In genomic region chr14:67571275-67571990, GRCh38 we compare ENCODE assay signal across 8 cellular contexts. TPM values are rescaled to one million over a fixed set of nuclear protein-coding genes. Genes with fewer than 3 reads are reported as not detected.
A peak's percentile ranks its signal among the peaks of the same experiment; 100 is the strongest.
DNase-seq lines count a peak whose midpoint lies in the region; ATAC-seq, FAIRE-seq and TF ChIP-seq lines count a peak whose summit lies in the region.

No MANE protein-coding gene starts in this region.

- in situ Hi-C loops in KBM-7 (cut with MboI; ENCODE audit: low pct_unique_long_range_greater_than_20kb, low sequenced_read_pairs), result no loop called here

- H3K36me3 ChIP-seq in SJSA1, result no peaks in the 10 kb centered on the region
- H3K36me3 ChIP-seq in upper lobe of right lung, result no peaks in the 10 kb centered on the region

- ATAC-seq in upper lobe of right lung, result peak; percentile 82

- H3K9me3 ChIP-seq in SJSA1 (replicated peaks) (no peaks in the 10 kb centered on the region), upper lobe of right lung (no peaks in the 10 kb centered on the region)

- TF ChIP-seq POLR2A in GM12891 (IDR thresholded peaks at IDR 0.05; ENCODE audit: low read depth, low read length), result no peak

- H3K4me3 ChIP-seq in SJSA1 (no peak overlapping the region), upper lobe of right lung (no peak overlapping the region)

- H3K27me3 ChIP-seq in SJSA1 (replicated peaks), result no peaks in the 10 kb centered on the region
- no peaks in the 10 kb centered on the region for H3K27me3 ChIP-seq in upper lobe of right lung

- FAIRE-seq in GM12891 (lab: Jason Lieb, UNC), result peak; percentile 94

- H3K4me1 ChIP-seq in SJSA1 (replicated peaks), result no peaks in the 10 kb centered on the region
- H3K4me1 ChIP-seq in upper lobe of right lung, result no peaks in the 10 kb centered on the region

- H3K27ac ChIP-seq in SJSA1 (no peak overlapping the region), upper lobe of right lung (no peak overlapping the region)

- intact Hi-C loops in posterior vena cava (cut with DNase I) (loop anchor here in 1 of 2 donors (5.0 kb wide), 2 partner anchors 44 to 144 kb away; no protein-coding TSS in a partner anchor), upper lobe of right lung (cut with DNase I) (no loop called here)

- DNase-seq in A172 (ENCODE audit: low spot score) (peak; percentile 18), GM12891 (ENCODE audit: insufficient read length, low spot score) (peak; percentile 72), KBM-7 (peak; percentile 60), SJSA1 (ENCODE audit: low read depth in 1 of 2, low spot score in 2 of 2) (peak; percentile 20 to 50), glomerular endothelial cell (ENCODE audit: extremely low read depth, low read depth, low spot score) (peak; percentile 16), posterior vena cava (ENCODE audit: low spot score) (peak; percentile 86), upper lobe of right lung (peak; percentile 81)
- peak; percentile 7 to 58 (median 45) for DNase-seq in activated naive CD4-positive, alpha-beta T cell (lab: John Stamatoyannopoulos, UW)

- peak; percentile 85 for TF ChIP-seq CTCF in upper lobe of right lung (IDR thresholded peaks at IDR 0.05)

TF ChIP-seq in GM12891, 5 proteins besides CTCF, POLR2A, EP300 and RAD21:
- no peak for TF ChIP-seq SPI1 (IDR thresholded peaks at IDR 0.05; ENCODE audit: low read depth, low read length)
- TF ChIP-seq TAF1 (IDR thresholded peaks at IDR 0.05; ENCODE audit: low read depth, low read length), result no peak
- TF ChIP-seq POLR2AphosphoS5 (IDR thresholded peaks at IDR 0.05; ENCODE audit: low read depth, low read length), result no peak
- TF ChIP-seq POU2F2 (IDR thresholded peaks at IDR 0.05; ENCODE audit: low read depth, low read length), result no peak
- no peak for TF ChIP-seq PAX5 (IDR thresholded peaks at IDR 0.05; ENCODE audit: insufficient read depth, low read length, severe bottlenecking)

RNA-seq across cellular contexts. Expression of gene PIGH, which starts 28.6 kb away (rescaled TPM):
- total RNA-seq in A172 (2014; rRNA removed; shearing (Covaris generic)), result 11.5 and 18.6 TPM in 2 replicates
- polyA plus RNA-seq in GM12891 (2012; ENCODE audit: low read depth, missing spikeins), result 16.2 TPM
- 11.2 and 20.4 TPM in 2 replicates for total RNA-seq in SJSA1 (2014; rRNA removed; shearing (Covaris generic))
- total RNA-seq in glomerular endothelial cell (11.3 and 16.5 TPM in 2 replicates), posterior vena cava (10 to 100 TPM; 15.4 to 17.3 TPM), upper lobe of right lung (24.2 TPM)

RNA-seq across cellular contexts. Expression of gene PLEKHH1, which starts 38.3 kb away (rescaled TPM):
- 1.3 and 5.0 TPM in 2 replicates for total RNA-seq in A172 (2014; rRNA removed; shearing (Covaris generic))
- polyA plus RNA-seq in GM12891 (2012; ENCODE audit: low read depth, missing spikeins), result 0.69 TPM
- 0.97 TPM in 1 of 2 replicates, not detected in the other for total RNA-seq in SJSA1 (2014; rRNA removed; shearing (Covaris generic))
- total RNA-seq in glomerular endothelial cell (0.93 and 1.8 TPM in 2 replicates), posterior vena cava (1 to 10 TPM; 1.4 to 1.8 TPM), upper lobe of right lung (2.3 TPM)

RNA-seq across cellular contexts. Expression of gene ARG2, which starts 48.3 kb away (rescaled TPM):
- 2.4 and 2.9 TPM in 2 replicates for total RNA-seq in A172 (2014; rRNA removed; shearing (Covaris generic))
- 1.5 TPM for polyA plus RNA-seq in GM12891 (2012; ENCODE audit: low read depth, missing spikeins)
- 4.9 and 7.4 TPM in 2 replicates for total RNA-seq in SJSA1 (2014; rRNA removed; shearing (Covaris generic))
- 7.1 and 17.0 TPM in 2 replicates for total RNA-seq in glomerular endothelial cell
- total RNA-seq in posterior vena cava, result 1 to 10 TPM; 1.9 to 5.1 TPM
- total RNA-seq in upper lobe of right lung, result 2.0 TPM

Comparison
In these comparisons a context has a peak if more than half of its experiments do, and no peak if none do; other contexts are left out.
1. DNase-seq: peak in every context shown above with its lines; median percentile 86 in posterior vena cava; 81 in upper lobe of right lung; 72 in GM12891; 60 in KBM-7; 45 in activated naive CD4-positive, alpha-beta T cell; 35 in SJSA1; 18 in A172; 16 in glomerular endothelial cell.